In the genomic region with DNA sequence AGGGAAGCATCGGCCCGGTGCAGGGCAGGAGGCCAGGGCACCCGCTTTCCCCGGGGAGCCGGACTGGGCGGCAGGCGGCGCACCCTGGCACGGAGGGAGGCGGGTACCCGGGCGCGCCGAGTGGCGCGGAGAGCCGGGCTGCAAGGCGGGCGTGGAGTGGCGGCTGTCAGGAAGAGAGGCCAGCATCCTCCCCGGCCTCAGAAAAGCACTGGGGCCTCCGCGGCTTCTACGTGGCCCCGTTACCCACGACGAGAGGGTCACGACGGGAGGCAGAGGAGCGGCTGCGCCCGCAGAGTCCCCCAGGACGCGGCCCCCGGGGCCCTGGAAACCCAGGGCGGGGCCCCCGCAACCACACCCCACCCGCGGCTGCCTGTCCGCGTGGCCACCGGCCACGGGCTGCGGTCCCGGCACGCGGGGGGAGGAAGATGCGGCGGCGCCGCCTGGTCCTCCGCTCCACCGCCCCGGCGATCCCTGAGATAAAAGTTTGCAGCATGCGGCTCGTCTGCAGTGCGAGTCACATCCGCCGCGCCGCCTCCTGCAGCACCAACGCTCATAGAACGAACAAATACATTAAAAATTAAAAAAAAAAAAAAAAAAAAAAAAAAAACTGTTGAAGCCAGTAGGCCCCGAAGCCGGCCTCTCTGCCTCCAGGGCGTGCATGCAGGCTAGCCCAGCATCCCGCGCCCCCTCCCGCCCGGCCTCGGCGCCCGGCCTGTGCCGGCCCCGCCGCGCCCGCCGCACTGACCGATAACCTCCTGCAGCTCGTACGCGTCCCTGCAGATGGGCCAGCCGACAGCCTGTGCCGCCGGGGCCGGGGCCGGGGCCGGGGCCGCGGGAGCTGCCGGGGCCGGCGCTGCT, we compare ENCODE assay signal across 7 cellular contexts. TPM values are rescaled to one million over a fixed set of nuclear protein-coding genes. Genes with fewer than 3 reads are reported as not detected.
DNase-seq lines count a peak whose midpoint lies in the region; ATAC-seq and TF ChIP-seq lines count a peak whose summit lies in the region.

No MANE protein-coding gene starts in this region.

- peak overlapping the region; percentile 55 for H3K4me3 ChIP-seq in GM12865 (ENCODE audit: low read depth, low read length)
- peak overlapping the region; percentile 56 for H3K4me3 ChIP-seq in HAP-1
- H3K4me3 ChIP-seq in MM.1S (ENCODE audit: low read length), result peak overlapping the region; percentile 82
- H3K4me3 ChIP-seq in cardiac fibroblast (replicated peaks in 1 of 2; ENCODE audit: low read depth in 2 of 2, low read length in 2 of 2), result peak overlapping the region; percentile 71 to 72

- H3K4me3 Mint-ChIP-seq in activated B cell treated with CpG ODN at 0.5 μM for 24 hours, result peak overlapping the region; percentile 87

- peak overlapping the region; percentile 92 for H3K4me2 ChIP-seq in MM.1S (ENCODE audit: low read depth, low read length)

- TF ChIP-seq CTCF in GM12865 (IDR thresholded peaks at IDR 0.05; ENCODE audit: insufficient read depth, low read depth, low read length, missing control alignments), result no peak
- TF ChIP-seq CTCF in MM.1S (IDR thresholded peaks at IDR 0.05; ENCODE audit: low read length), result peak; percentile 52
- no peak for TF ChIP-seq CTCF in activated B cell treated with CpG ODN at 0.5 μM for 24 hours (IDR thresholded peaks at IDR 0.05)
- peak; percentile 14 for TF ChIP-seq CTCF in cardiac fibroblast (IDR thresholded peaks at IDR 0.05; ENCODE audit: low read depth, low read length)

- ATAC-seq in activated B cell treated with CpG ODN at 0.5 μM for 24 hours (ENCODE audit: low read depth), result peak; percentile 47

- peak overlapping the region; percentile 80 for H3K27ac Mint-ChIP-seq in activated B cell treated with CpG ODN at 0.5 μM for 24 hours

- POLR2A ChIA-PET in activated B cell treated with CpG ODN at 0.5 μM for 24 hours (lab: Charles Lee), result interaction anchor here (0.6 to 2.6 kb wide), 6 partner anchors 35 to 243 kb away, joined by 3 to 16 read pairs (median 4); no protein-coding TSS in a partner anchor

- no peaks in the 10 kb centered on the region for H3K9me3 ChIP-seq in HAP-1
- no peaks in the 10 kb centered on the region for H3K9me3 ChIP-seq in MM.1S (replicated peaks; ENCODE audit: insufficient read depth, low read length)

- peak overlapping the region; percentile 45; the same call in 1 of the 2 replicates for H3K27ac ChIP-seq in MM.1S (ENCODE audit: low read length)

- H3K27me3 Mint-ChIP-seq in activated B cell treated with CpG ODN at 0.5 μM for 24 hours, result no peaks in the 10 kb centered on the region

- no peaks in the 10 kb centered on the region for H3K9me2 ChIP-seq in MM.1S (replicated peaks; ENCODE audit: insufficient read depth, low read length)

- CTCF ChIA-PET in activated B cell treated with CpG ODN at 0.5 μM for 24 hours (lab: Charles Lee), result interaction anchor here (0.6 to 1.2 kb wide), 4 partner anchors 52 to 111 kb away, joined by 3 to 5 read pairs (median 4); no protein-coding TSS in a partner anchor

- H3K36me3 Mint-ChIP-seq in activated B cell treated with CpG ODN at 0.5 μM for 24 hours (ENCODE audit: low read depth), result no peaks in the 10 kb centered on the region

- H3F3A ChIP-seq in MM.1S (ENCODE audit: insufficient read depth, low read length), result peaks cover 9% of the 10 kb centered on the region

- in situ Hi-C loops in HAP-1 (cut with MboI; ENCODE audit: low sequenced_read_pairs), result no loop called here

- H3K36me3 ChIP-seq in HAP-1 (replicated peaks) (no peaks in the 10 kb centered on the region), MM.1S (replicated peaks; ENCODE audit: insufficient read depth, low read length) (no peaks in the 10 kb centered on the region)

- no peaks in the 10 kb centered on the region for H4K20me1 ChIP-seq in MM.1S (ENCODE audit: insufficient read depth, low read length)

- peak overlapping the region; percentile 94 for H2AFZ ChIP-seq in MM.1S (ENCODE audit: low read length)

- intact Hi-C loops in activated B cell treated with CpG ODN at 0.5 μM for 24 hours (cut with micrococcal nuclease), result loop anchor here (1.0 to 10.0 kb wide), 10 partner anchors 35 to 466 kb away; a partner anchor contains a TSS

- H3K4me1 ChIP-seq in HAP-1 (peaks cover 43% of the 10 kb centered on the region), MM.1S (ENCODE audit: low read length) (peaks cover 6% of the 10 kb centered on the region; the same call in 1 of the 2 replicates)

- peaks cover 14% of the 10 kb centered on the region for H3K79me2 ChIP-seq in MM.1S (ENCODE audit: low read length)

- peak overlapping the region; percentile 65; the same call in 1 of the 2 replicates for H3K9ac ChIP-seq in MM.1S (ENCODE audit: low read length)

- peak; percentile 72 for DNase-seq in GM12865 (ENCODE audit: low read depth)
- peak; percentile 19 to 64 for DNase-seq in HAP-1 (ENCODE audit: low spot score in 2 of 2)
- DNase-seq in MM.1S, result peak; percentile 71
- DNase-seq in activated B cell treated with CpG ODN at 0.5 μM for 24 hours, result peak; percentile 64
- DNase-seq in cardiac fibroblast (ENCODE audit: low read depth in 2 of 2), result peak; percentile 67 to 69
- peak; percentile 76 for DNase-seq in islet precursor cell
- peak; percentile 66 for DNase-seq in stimulated activated CD4-positive, alpha-beta T cell treated with anti-CD3 and anti-CD28 coated beads, Interleukin-12 subunit alpha, Interleukin-12 subunit beta, amount 100 ng/mL, for 4 hours

- H3K27me3 ChIP-seq in HAP-1 (ENCODE audit: low read depth) (no peaks in the 10 kb centered on the region), MM.1S (replicated peaks; ENCODE audit: insufficient read depth, low read length) (no peaks in the 10 kb centered on the region)

- H3K9me3 Mint-ChIP-seq in activated B cell treated with CpG ODN at 0.5 μM for 24 hours, result no peaks in the 10 kb centered on the region

- H3K4me1 Mint-ChIP-seq in activated B cell treated with CpG ODN at 0.5 μM for 24 hours, result peaks cover 31% of the 10 kb centered on the region

RNA-seq across cellular contexts. Expression of a gene that starts 0.7 kb away (rescaled TPM):
- total RNA-seq in activated B cell treated with CpG ODN at 0.5 μM for 24 hours, result 17.8 and 18.5 TPM in 2 replicates

Comparison
In these comparisons a context has a peak if more than half of its experiments do, and no peak if none do; other contexts are left out.
1. Peak in every context shown above with its lines: DNase-seq, ATAC-seq, H3K4me3 ChIP-seq and H3K27ac ChIP-seq.
2. CTCF ChIP-seq: peak in MM.1S (single experiment) and cardiac fibroblast (single experiment); none in GM12865 (single experiment) and activated B cell treated with CpG ODN at 0.5 μM for 24 hours (single experiment).